ENCODE assay signal across 26 cellular contexts in genomic region chr9:33917036-33917435, GRCh38.
DNase-seq lines count a peak whose midpoint lies in the region; ATAC-seq, FAIRE-seq and TF ChIP-seq lines count a peak whose summit lies in the region.
"Had no signal": no experiment of that assay in that cellular context is flagged by ENCODE, and none has a peak within 500 bp of the region (broad histone marks: within the 10 kb centered on the region; RNA-seq: fewer than 3 reads in every experiment).

No MANE protein-coding gene starts in this region.

- no peak overlapping the region for H3K9ac ChIP-seq in K562 (ENCODE audit: insufficient read depth in 1 of 2, low read depth in 2 of 2, low read length in 2 of 2)

- H3K36me3 Mint-ChIP-seq in activated naive CD4-positive, alpha-beta T cell treated with anti-CD3 and anti-CD28 coated beads, Interleukin-2, amount 50 U/mL, for 72 hours: peaks cover 6 to 29% of the 10 kb centered on the region in 2 donors
- H3K36me3 Mint-ChIP-seq in progenitor cell of endocrine pancreas (ENCODE audit: insufficient read depth): peaks cover 37% of the 10 kb centered on the region

- no TSS peak for BruUV-seq in K562 (replicated peaks; lab: Mats Ljungman, UMichigan)

- peaks cover 19 to 91% of the 10 kb centered on the region in 2 experiments for H3K36me3 ChIP-seq in HEK293 (ENCODE audit: control insufficient read depth in 2 of 2, insufficient read depth in 1 of 2, low read length in 2 of 2)
- peaks cover 86% of the 10 kb centered on the region for H3K36me3 ChIP-seq in K562 (ENCODE audit: control insufficient read depth, insufficient read depth, low read length)

- H3K9me3 ChIP-seq in HEK293 (ENCODE audit: control insufficient read depth, insufficient read depth, low read depth, low read length) (no peaks in the 10 kb centered on the region), K562 (replicated peaks; ENCODE audit: control insufficient read depth, insufficient read depth, low read depth, low read length) (no peaks in the 10 kb centered on the region)
- H3K9me3 ChIP-seq: gastrocnemius medialis, MG63, SJCRH30, tibial artery had no signal

- WGBS in K562 (ENCODE audit: insufficient coverage, low coverage, missing lambda C conversion rate): 85% methylated on average over 5 of the region's 9 CpGs

- H3K4me2 ChIP-seq in K562 (ENCODE audit: insufficient read depth, low read length): no peak overlapping the region
- H3K4me2 ChIP-seq: hepatocyte had no signal

- no peak overlapping the region for H2AFZ ChIP-seq in K562 (ENCODE audit: low read depth, low read length)
- H2AFZ ChIP-seq: hepatocyte had no signal

- DNase-seq in activated naive CD4-positive, alpha-beta T cell treated with anti-CD3 and anti-CD28 coated beads, Interleukin-2, amount 50 U/mL, for 72 hours (ENCODE audit: low spot score in 2 of 2): no peak
- DNase-seq in activated naive CD4-positive, alpha-beta T cell (lab: John Stamatoyannopoulos, UW): no peak
- no peak for DNase-seq in K562 (ENCODE audit: extremely low read depth in 1 of 4, low spot score in 3 of 4)
- no peak for DNase-seq in progenitor cell of endocrine pancreas (ENCODE audit: low spot score, unreplicated experiment)
- DNase-seq in NCI-H128 (lab: John Stamatoyannopoulos, UW; ENCODE audit: unreplicated experiment): no peak
- DNase-seq in coronary artery (ENCODE audit: low spot score): no peak
- no peak for DNase-seq in D721Med (ENCODE audit: insufficient read length, low spot score)
- DNase-seq: activated naive CD4-positive, alpha-beta T cell treated with anti-CD3 and anti-CD28 coated beads, Interleukin-2, amount 10 ng/mL, durations not matched to agents 7 days and 5 days; activated T-cell treated with anti-CD3 and anti-CD28 coated beads, Interleukin-2, amount 50 U/mL, for 72 hours; aorta; dermis blood vessel endothelial cell; DMS53; gastrocnemius medialis; KBM-7; left cardiac atrium; mesendoderm; MG63; NCI-H1105 treated with DMSO at 0.1 percent for 48 hours; NCI-H2081 treated with DMSO at 0.1 percent for 48 hours; NCI-H446; SJCRH30; tibial artery had no signal

- in situ Hi-C loops in K562 (cut with MboI): no loop called here

- peaks cover 11% of the 10 kb centered on the region for H3K4me1 Mint-ChIP-seq in progenitor cell of endocrine pancreas (ENCODE audit: low read depth)
- H3K4me1 Mint-ChIP-seq: activated naive CD4-positive, alpha-beta T cell treated with anti-CD3 and anti-CD28 coated beads, Interleukin-2, amount 10 ng/mL, durations not matched to agents 7 days and 5 days had no signal

- H3K4me1 ChIP-seq in HEK293 (ENCODE audit: control insufficient read depth, insufficient read depth, low read length) (no peaks in the 10 kb centered on the region), K562 (replicated peaks in 1 of 2; ENCODE audit: control insufficient read depth in 2 of 2, insufficient read depth in 2 of 2, low read length in 2 of 2) (no peaks in the 10 kb centered on the region)
- H3K4me1 ChIP-seq: SJCRH30 had no signal

- no peaks in the 10 kb centered on the region for H3K9me3 Mint-ChIP-seq in activated naive CD4-positive, alpha-beta T cell treated with anti-CD3 and anti-CD28 coated beads, Interleukin-2, amount 50 U/mL, for 72 hours
- no peaks in the 10 kb centered on the region for H3K9me3 Mint-ChIP-seq in progenitor cell of endocrine pancreas (ENCODE audit: low read depth)
- H3K9me3 Mint-ChIP-seq: activated naive CD4-positive, alpha-beta T cell treated with anti-CD3 and anti-CD28 coated beads, Interleukin-2, amount 10 ng/mL, durations not matched to agents 7 days and 5 days; activated T-cell treated with anti-CD3 and anti-CD28 coated beads, Interleukin-2, amount 50 U/mL, for 72 hours had no signal

- TF ChIP-seq RAD21 in K562 (CRISPR knock-in tag; conservative IDR thresholded peaks at IDR 0.05 in 1 of 2, IDR thresholded peaks at IDR 0.05 in 1 of 2): no peak

- intact Hi-C loops in K562 (cut with micrococcal nuclease): loop anchor here (10.0 kb wide), 1 partner anchor 102 kb away; the partner anchor contains the start of gene UBE2R2

- ATAC-seq in activated naive CD4-positive, alpha-beta T cell treated with anti-CD3 and anti-CD28 coated beads, Interleukin-2, amount 50 U/mL, for 72 hours: no peak
- ATAC-seq in K562: no peak
- ATAC-seq: activated T-cell treated with anti-CD3 and anti-CD28 coated beads, Interleukin-2, amount 50 U/mL, for 72 hours; gastrocnemius medialis; left cardiac atrium had no signal

- H3K27me3 ChIP-seq in K562 (ENCODE audit: control insufficient read depth in 2 of 2, insufficient read depth in 2 of 2, low read length in 2 of 2): no peaks in the 10 kb centered on the region
- H3K27me3 ChIP-seq: gastrocnemius medialis, hepatocyte, MG63, SJCRH30, tibial artery had no signal

- TF ChIP-seq CTCF in HEK293 (tag by site-specific recombination; IDR thresholded peaks at IDR 0.05) (no peak), K562 (IDR thresholded peaks at IDR 0.05 in 2 of 3, conservative IDR thresholded peaks at IDR 0.05 in 1 of 3; ENCODE audit: insufficient read depth in 2 of 3, low read depth in 1 of 3, low read length in 3 of 3) (no peak), progenitor cell of endocrine pancreas (IDR thresholded peaks at IDR 0.05; ENCODE audit: unreplicated experiment) (no peak), coronary artery (IDR thresholded peaks at IDR 0.05) (no peak), D721Med (IDR thresholded peaks at IDR 0.05; ENCODE audit: insufficient read depth, missing control alignments) (no peak)

- H3K4me3 Mint-ChIP-seq in progenitor cell of endocrine pancreas (ENCODE audit: low read depth): no peak overlapping the region
- H3K4me3 Mint-ChIP-seq: activated naive CD4-positive, alpha-beta T cell treated with anti-CD3 and anti-CD28 coated beads, Interleukin-2, amount 10 ng/mL, durations not matched to agents 7 days and 5 days; activated T-cell treated with anti-CD3 and anti-CD28 coated beads, Interleukin-2, amount 50 U/mL, for 72 hours had no signal

- CTCF ChIA-PET in HEK293 (lab: Yijun Ruan, JAX): interaction anchor here (0.7 to 1.0 kb wide), 2 partner anchors 8 to 10 kb away, joined by 3 to 4 read pairs; no protein-coding TSS in a partner anchor
- CTCF ChIA-PET in K562 (lab: Yijun Ruan, JAX; ENCODE audit: low intra/inter-chr PET ratio): no interaction called here

- H3K27ac ChIP-seq in HEK293 (ENCODE audit: extremely low read depth, low read depth, low read length) (no peak overlapping the region), K562 (ENCODE audit: extremely low read depth, low read depth, low read length) (no peak overlapping the region), coronary artery (no peak overlapping the region)
- H3K27ac ChIP-seq: hepatocyte, SJCRH30, tibial artery had no signal

- H3K9me1 ChIP-seq in K562 (ENCODE audit: control insufficient read depth, insufficient read depth, low read length): no peaks in the 10 kb centered on the region

- no peaks in the 10 kb centered on the region; the same call in 1 of the 2 replicates for H4K20me1 ChIP-seq in K562 (replicated peaks; ENCODE audit: control insufficient read depth, insufficient read depth, low read length)

- H3K27me3 Mint-ChIP-seq in progenitor cell of endocrine pancreas: no peaks in the 10 kb centered on the region
- H3K27me3 Mint-ChIP-seq: activated naive CD4-positive, alpha-beta T cell treated with anti-CD3 and anti-CD28 coated beads, Interleukin-2, amount 10 ng/mL, durations not matched to agents 7 days and 5 days had no signal

- H3K4me3 ChIP-seq in HEK293 (ENCODE audit: low read depth, low read length): no peak overlapping the region
- H3K4me3 ChIP-seq in K562: no peak overlapping the region
- H3K4me3 ChIP-seq in coronary artery: no peak overlapping the region
- H3K4me3 ChIP-seq: gastrocnemius medialis, hepatocyte, MG63, SJCRH30, tibial artery had no signal

- FAIRE-seq in K562 (lab: Jason Lieb, UNC): no peak
- no peak for FAIRE-seq in D721Med (lab: Jason Lieb, UNC)
- FAIRE-seq: GM19239, H54 had no signal

- peak; percentile 45 for TF ChIP-seq POLR2A in K562 (conservative IDR thresholded peaks at IDR 0.05)

- H3K27ac Mint-ChIP-seq in activated naive CD4-positive, alpha-beta T cell treated with anti-CD3 and anti-CD28 coated beads, Interleukin-2, amount 50 U/mL, for 72 hours: peak overlapping the region; percentile 17 to 81
- H3K27ac Mint-ChIP-seq in progenitor cell of endocrine pancreas: peak overlapping the region; percentile 2
- H3K27ac Mint-ChIP-seq: activated naive CD4-positive, alpha-beta T cell treated with anti-CD3 and anti-CD28 coated beads, Interleukin-2, amount 10 ng/mL, durations not matched to agents 7 days and 5 days; activated T-cell treated with anti-CD3 and anti-CD28 coated beads, Interleukin-2, amount 50 U/mL, for 72 hours had no signal

- no peaks in the 10 kb centered on the region for H3K79me2 ChIP-seq in K562 (ENCODE audit: control insufficient read depth, insufficient read depth, low read length)

- POLR2A ChIA-PET in HEK293 (lab: Yijun Ruan, JAX): no interaction called here
- POLR2A ChIA-PET in K562 (lab: Yijun Ruan, JAX): no interaction called here

- TF ChIP-seq EP300 in K562 (IDR thresholded peaks at IDR 0.05; ENCODE audit: low read length): no peak

TF ChIP-seq in HEK293, 187 proteins besides CTCF, POLR2A, EP300 and RAD21 (continues in another document):
- TF ChIP-seq ZIC2 (tag by site-specific recombination; IDR thresholded peaks at IDR 0.05): 0 out of 2 replicates have a peak, but pooled peaks have one; percentile 9
- no peak for TF ChIP-seq SP3 (tag by site-specific recombination; IDR thresholded peaks at IDR 0.05)

TF ChIP-seq in K562, 482 proteins besides CTCF, POLR2A, EP300 and RAD21:
- TF ChIP-seq ETS2 (tag; IDR thresholded peaks at IDR 0.05; ENCODE audit: borderline replicate concordance, poor library complexity, severe bottlenecking) (no peak), SUPT5H (IDR thresholded peaks at IDR 0.05) (0 out of 2 replicates have a peak, but pooled peaks have one; percentile 14)
